Comparison of ENCODE assay signal across 8 cellular contexts in the genomic region with DNA sequence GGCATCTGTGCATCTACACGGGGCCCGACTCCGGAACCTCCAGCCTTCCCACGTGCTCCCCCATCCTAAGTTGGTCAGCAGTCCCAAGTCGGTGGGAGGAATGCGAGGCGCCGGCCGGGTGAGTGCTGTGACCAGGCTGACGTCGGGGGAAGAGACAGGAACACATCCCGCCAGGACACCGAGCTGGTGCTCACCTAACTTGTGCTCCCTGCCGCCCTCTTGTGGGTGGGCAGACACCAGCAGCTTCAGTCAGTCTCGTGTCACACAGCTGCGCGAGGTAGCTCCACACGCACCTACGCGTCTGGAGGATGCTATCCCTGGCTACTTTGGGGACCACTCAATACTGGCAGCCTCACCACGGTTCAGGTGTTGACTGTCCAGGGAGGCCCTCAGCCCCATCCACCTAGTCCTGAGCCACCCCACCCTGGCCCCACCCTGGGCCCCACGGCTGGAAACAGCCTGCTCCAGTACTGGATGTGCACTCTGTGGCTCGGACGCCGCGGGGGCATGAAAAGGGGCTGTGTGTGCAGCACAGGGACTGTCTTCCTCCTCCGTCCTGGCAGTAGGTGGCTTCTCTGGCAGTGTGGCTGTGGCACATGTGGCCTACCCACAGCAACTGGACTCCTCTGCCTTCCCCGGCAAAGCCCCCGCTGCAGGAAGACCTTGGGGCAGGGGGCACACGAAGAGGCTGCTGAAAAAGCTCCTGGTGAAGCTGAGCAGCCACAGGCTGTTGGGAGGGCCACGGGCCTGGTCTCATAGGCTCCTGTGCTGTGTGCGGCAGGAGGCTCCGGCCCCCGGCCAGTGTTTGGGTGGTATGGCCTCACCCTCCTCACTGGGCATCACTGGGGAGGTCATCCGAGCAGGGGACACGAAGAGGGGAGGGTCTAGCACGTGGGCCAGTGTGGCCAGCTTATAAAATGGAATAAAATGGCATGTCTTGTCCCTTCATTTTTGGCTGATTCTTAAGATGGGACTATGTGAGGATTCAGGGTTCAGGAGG. TPM values are rescaled to one million over a fixed set of nuclear protein-coding genes. Genes with fewer than 3 reads are reported as not detected.
DNase-seq lines count a peak whose midpoint lies in the region; ATAC-seq and TF ChIP-seq lines count a peak whose summit lies in the region.

No MANE protein-coding gene starts in this region.

- H3K4me1 ChIP-seq in A673 (ENCODE audit: insufficient read depth, low read length, poor library complexity, severe bottlenecking) (peaks cover 23% of the 10 kb centered on the region), GM23338 (ENCODE audit: insufficient read depth) (no peaks in the 10 kb centered on the region; the same call in 1 of the 2 replicates), SK-N-SH (ENCODE audit: control insufficient read depth in 1 of 2, insufficient read depth in 2 of 2, low read depth in 1 of 2, low read length in 1 of 2) (peaks cover 12 to 25% of the 10 kb centered on the region in 2 experiments; a peak in 3 of 4 replicates)

- TF ChIP-seq EP300 in SK-N-SH (IDR thresholded peaks at IDR 0.05; ENCODE audit: borderline replicate concordance in 1 of 2, low read depth in 1 of 2, low read length in 1 of 2): no peak

- no TSS peak for BruUV-seq in A673 (replicated peaks; lab: Mats Ljungman, UMichigan)

- H3K4me1 Mint-ChIP-seq in GM23338: peaks cover 7% of the 10 kb centered on the region
- H3K4me1 Mint-ChIP-seq in activated naive CD4-positive, alpha-beta T cell treated with anti-CD3 and anti-CD28 coated beads for 36 hours (ENCODE audit: low read depth): peaks cover 20% of the 10 kb centered on the region

- H3K27me3 Mint-ChIP-seq in GM23338 (ENCODE audit: insufficient read depth, low read depth, poor library complexity): peaks cover 10% of the 10 kb centered on the region
- no peaks in the 10 kb centered on the region for H3K27me3 Mint-ChIP-seq in activated naive CD4-positive, alpha-beta T cell treated with anti-CD3 and anti-CD28 coated beads for 36 hours (ENCODE audit: low read depth)

- ATAC-seq in GM23338 (peak; percentile 81), left ventricle myocardium superior (peak; percentile 32), GM21528 (IDR thresholded peaks at IDR 0.05; ENCODE audit: low FRiP score, unreplicated experiment) (no peak)

- POLR2A ChIA-PET in A673 (lab: Charles Lee; ENCODE audit: low non-redundant PET) (interaction anchor here (0.6 kb wide), 2 partner anchors 11 to 102 kb away, joined by 4 to 5 read pairs; no protein-coding TSS in a partner anchor), SK-N-SH (lab: Yijun Ruan, JAX) (no interaction called here)

- no peak overlapping the region for H3K4me3 ChIP-seq in A673 (ENCODE audit: low read depth, low read length, poor library complexity, severe bottlenecking)
- no peak overlapping the region for H3K4me3 ChIP-seq in GM23338
- no peak overlapping the region; a peak in 1 of 4 replicates for H3K4me3 ChIP-seq in SK-N-SH (ENCODE audit: low read depth in 2 of 2, low read length in 1 of 2)

- H3F3A ChIP-seq in GM23338 (replicated peaks; ENCODE audit: low read depth): 0 out of 2 replicates have a peak, but pooled peaks cover 5% of the 10 kb centered on the region
- H3F3A ChIP-seq in SK-N-SH (replicated peaks; ENCODE audit: insufficient read depth): no peaks in the 10 kb centered on the region

- no peak overlapping the region for H3K27ac Mint-ChIP-seq in GM23338
- H3K27ac Mint-ChIP-seq in activated naive CD4-positive, alpha-beta T cell treated with anti-CD3 and anti-CD28 coated beads for 36 hours: no peak overlapping the region

- H2AFZ ChIP-seq in GM23338 (peak overlapping the region; percentile 80; the same call in 1 of the 2 replicates), SK-N-SH (ENCODE audit: low read depth) (no peak overlapping the region)

- H3K9me2 ChIP-seq in GM23338 (ENCODE audit: insufficient read depth) (no peaks in the 10 kb centered on the region), SK-N-SH (no peaks in the 10 kb centered on the region)

- intact Hi-C loops in A673 (cut with micrococcal nuclease; ENCODE audit: unreplicated experiment): no loop called here
- intact Hi-C loops in activated naive CD4-positive, alpha-beta T cell treated with anti-CD3 and anti-CD28 coated beads for 36 hours (cut with micrococcal nuclease): loop anchor here (1.0 to 10.0 kb wide), 3 partner anchors 31 to 231 kb away; no protein-coding TSS in a partner anchor
- intact Hi-C loops in left ventricle myocardium superior (cut with micrococcal nuclease): no loop called here

- peak; percentile 11; the same call in 1 of the 2 replicates for TF ChIP-seq RAD21 in SK-N-SH (IDR thresholded peaks at IDR 0.05; ENCODE audit: low read length)

- no peaks in the 10 kb centered on the region for H3K36me3 Mint-ChIP-seq in GM23338 (ENCODE audit: low read depth)
- H3K36me3 Mint-ChIP-seq in activated naive CD4-positive, alpha-beta T cell treated with anti-CD3 and anti-CD28 coated beads for 36 hours (ENCODE audit: low read depth): no peaks in the 10 kb centered on the region

- H3K4me2 ChIP-seq in GM23338: no peak overlapping the region
- H3K4me2 ChIP-seq in SK-N-SH: no peak overlapping the region

- H3K36me3 ChIP-seq in A673 (ENCODE audit: insufficient read depth, low read length, poor library complexity, severe bottlenecking) (no peaks in the 10 kb centered on the region), GM23338 (ENCODE audit: insufficient read depth) (no peaks in the 10 kb centered on the region), SK-N-SH (replicated peaks in 1 of 2; ENCODE audit: control insufficient read depth in 1 of 2, insufficient read depth in 2 of 2, low read length in 1 of 2) (peaks cover 0 to 27% of the 10 kb centered on the region in 2 experiments)

- H3K9me3 Mint-ChIP-seq in GM23338: no peaks in the 10 kb centered on the region
- no peaks in the 10 kb centered on the region for H3K9me3 Mint-ChIP-seq in activated naive CD4-positive, alpha-beta T cell treated with anti-CD3 and anti-CD28 coated beads for 36 hours

- peak; percentile 50 for DNase-seq in A673 (ENCODE audit: low spot score)
- DNase-seq in GM23338 (ENCODE audit: low spot score): peak; percentile 95
- no peak for DNase-seq in SK-N-SH
- peak; percentile 76 for DNase-seq in activated naive CD4-positive, alpha-beta T cell treated with anti-CD3 and anti-CD28 coated beads for 36 hours
- peak; percentile 78 for DNase-seq in left ventricle myocardium superior
- DNase-seq in stimulated activated CD4-positive, alpha-beta T cell treated with anti-CD3 and anti-CD28 coated beads, Interleukin-1b, Interleukin-23, amount 100 ng/mL, for 4 hours (ENCODE audit: low read depth in 2 of 2): peak; percentile 64 to 66
- DNase-seq in NCI-H774 (lab: John Stamatoyannopoulos, UW): no peak

- H3K9ac ChIP-seq in SK-N-SH: no peak overlapping the region

- H3K79me2 ChIP-seq in GM23338 (replicated peaks; ENCODE audit: insufficient read depth) (no peaks in the 10 kb centered on the region), SK-N-SH (ENCODE audit: insufficient read depth) (no peaks in the 10 kb centered on the region)

- CTCF ChIA-PET in A673 (lab: Charles Lee): interaction anchor here (0.6 to 2.1 kb wide), 4 partner anchors 8 to 1373 kb away, joined by 3 to 10 read pairs (median 4); no protein-coding TSS in a partner anchor
- CTCF ChIA-PET in SK-N-SH (lab: Yijun Ruan, JAX): interaction anchor here (0.8 to 4.4 kb wide), 10 partner anchors 13 to 290 kb away, joined by 3 to 17 read pairs (median 3); no protein-coding TSS in a partner anchor
- CTCF ChIA-PET in activated naive CD4-positive, alpha-beta T cell treated with anti-CD3 and anti-CD28 coated beads for 36 hours (lab: Charles Lee): interaction anchor here (0.6 to 9.6 kb wide), 15 partner anchors 9 to 291 kb away, joined by 3 to 112 read pairs (median 5); partner anchors contain the start of gene BCL2L13

- WGBS in SK-N-SH (ENCODE audit: low lambda C conversion rate): 78% methylated on average over 10 of the region's 37 CpGs

- H3K27me3 ChIP-seq in A673 (replicated peaks; ENCODE audit: insufficient read depth, low read depth, low read length, poor library complexity) (no peaks in the 10 kb centered on the region), GM23338 (ENCODE audit: insufficient read depth) (no peaks in the 10 kb centered on the region), SK-N-SH (ENCODE audit: insufficient read depth) (no peaks in the 10 kb centered on the region)

- no peaks in the 10 kb centered on the region for H3K9me3 ChIP-seq in A673 (ENCODE audit: low read depth, low read length, poor library complexity, severe bottlenecking)
- no peaks in the 10 kb centered on the region for H3K9me3 ChIP-seq in SK-N-SH

- H3K27ac ChIP-seq in A673 (ENCODE audit: low read depth, low read length, poor library complexity, severe bottlenecking) (no peak overlapping the region), GM23338 (ENCODE audit: low read depth) (no peak overlapping the region), SK-N-SH (ENCODE audit: low read depth in 2 of 2, low read length in 1 of 2) (no peak overlapping the region)

- no peak overlapping the region for H3K4me3 Mint-ChIP-seq in GM23338
- H3K4me3 Mint-ChIP-seq in activated naive CD4-positive, alpha-beta T cell treated with anti-CD3 and anti-CD28 coated beads for 36 hours: no peak overlapping the region

- peak; percentile 64 for TF ChIP-seq CTCF in A673 (conservative IDR thresholded peaks at IDR 0.05; ENCODE audit: low read depth, low read length)
- peak; percentile 65 to 87 for TF ChIP-seq CTCF in GM23338 (conservative IDR thresholded peaks at IDR 0.05; ENCODE audit: low read depth in 2 of 2)
- peak; percentile 43 for TF ChIP-seq CTCF in SK-N-SH (IDR thresholded peaks at IDR 0.05)

- H4K20me1 ChIP-seq in GM23338 (replicated peaks; ENCODE audit: insufficient read depth) (no peaks in the 10 kb centered on the region), SK-N-SH (ENCODE audit: insufficient read depth) (no peaks in the 10 kb centered on the region)

TF ChIP-seq in GM23338, 12 proteins besides CTCF, POLR2A, EP300 and RAD21 (continues in another document):
- no peak for TF ChIP-seq STAT1 (IDR thresholded peaks at IDR 0.05; ENCODE audit: unreplicated experiment)
- no peak for TF ChIP-seq ZNF114 (CRISPR knock-in tag; IDR thresholded peaks at IDR 0.05)
- TF ChIP-seq CREB1 (CRISPR knock-in tag; IDR thresholded peaks at IDR 0.05; ENCODE audit: low read depth): peak; percentile 63
- no peak for TF ChIP-seq EZH2 (IDR thresholded peaks at IDR 0.05; ENCODE audit: low read depth, unreplicated experiment)

TF ChIP-seq in SK-N-SH, 30 proteins besides CTCF, POLR2A, EP300 and RAD21:
- no peak for TF ChIP-seq SIN3A (IDR thresholded peaks at IDR 0.05; ENCODE audit: borderline replicate concordance, low read depth, low read length)
- peak; percentile 20; the same call in 1 of the 2 replicates for TF ChIP-seq SMC3 (IDR thresholded peaks at IDR 0.05; ENCODE audit: low read depth, low read length)

RNA-seq across cellular contexts. Expression of gene BID, which starts 11.2 kb away (rescaled TPM):
- total RNA-seq in A673 (2021): 72.8 and 74.6 TPM in 2 replicates
- total RNA-seq in GM23338 (2014; rRNA removed; shearing (Covaris generic)): 62.3 and 125 TPM in 2 replicates
- polyA plus RNA-seq in GM23338 (2016; fragmentation: Nextera tagmentation; extraction: Ambion mirVana): 63.4 and 65.1 TPM in 2 replicates
- polyA plus RNA-seq in SK-N-SH (2012; rRNA removed): 109 and 139 TPM in 2 replicates
- polyA plus RNA-seq in SK-N-SH (2012; cell fraction: cytosol; rRNA removed): 74.7 and 105 TPM in 2 replicates
- polyA plus RNA-seq in SK-N-SH (2012; cell fraction: nucleus; rRNA removed): 86.6 and 146 TPM in 2 replicates
- total RNA-seq in activated naive CD4-positive, alpha-beta T cell treated with anti-CD3 and anti-CD28 coated beads for 36 hours: 10 to 100 TPM; 53.0 to 63.7 TPM
- total RNA-seq in left ventricle myocardium superior: 25.4 TPM

Comparison
In these comparisons a context has a peak if more than half of its experiments do, and no peak if none do; other contexts are left out.
1. DNase-seq: peak in A673 (single experiment), GM23338 (single experiment), activated naive CD4-positive, alpha-beta T cell treated with anti-CD3 and anti-CD28 coated beads for 36 hours (single experiment), left ventricle myocardium superior (single experiment) and stimulated activated CD4-positive, alpha-beta T cell treated with anti-CD3 and anti-CD28 coated beads, Interleukin-1b, Interleukin-23, amount 100 ng/mL, for 4 hours (2 of 2); none in SK-N-SH (single experiment) and NCI-H774 (single experiment).
2. Peak in every context shown above with its lines, with median percentiles within 50 percentile points of each other: CTCF ChIP-seq.